ENCODE assay signal across 8 cellular contexts in the genomic region with DNA sequence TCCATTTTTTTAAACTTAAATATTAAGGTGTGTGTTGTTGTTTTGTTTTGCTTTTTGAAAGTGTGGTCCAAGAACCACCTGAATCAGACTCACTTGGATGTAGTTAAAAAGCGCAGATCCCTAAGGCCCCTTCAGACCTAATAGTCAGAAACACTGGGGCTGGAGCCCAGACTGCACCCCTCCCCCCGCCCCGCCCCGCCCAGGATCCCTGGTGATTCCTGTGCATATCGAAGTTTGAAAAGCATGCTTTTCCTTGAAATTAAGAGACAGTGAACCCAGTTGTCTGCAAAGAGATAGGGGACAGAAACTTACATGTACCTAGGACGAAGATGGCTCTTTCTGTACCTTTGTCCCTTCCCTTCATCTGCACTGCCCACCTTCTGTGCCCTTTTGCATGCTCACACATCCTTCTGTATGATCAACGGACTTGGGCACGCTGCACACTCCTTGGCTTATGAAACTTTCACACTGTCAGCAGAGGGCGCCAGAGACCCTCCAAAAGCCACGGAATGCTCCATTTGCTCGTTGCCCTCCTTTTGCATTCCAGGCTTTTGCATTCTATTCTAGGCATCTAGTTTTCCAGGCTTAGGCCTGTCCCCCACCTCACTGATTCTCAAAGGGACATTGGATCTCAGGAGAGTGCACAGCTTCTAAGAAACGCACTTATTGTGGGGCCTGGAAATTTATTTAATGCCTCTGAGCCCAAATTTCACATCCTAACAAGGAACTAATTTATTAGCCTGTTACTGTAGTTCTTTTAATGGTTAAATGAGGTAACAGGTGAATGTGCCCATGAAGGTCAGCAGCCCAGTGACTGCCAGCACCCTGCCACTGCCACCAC. TPM values are rescaled to one million over a fixed set of nuclear protein-coding genes. Genes with fewer than 3 reads are reported as not detected.
A peak's percentile ranks its signal among the peaks of the same experiment; 100 is the strongest.
DNase-seq lines count a peak whose midpoint lies in the region; ATAC-seq and TF ChIP-seq lines count a peak whose summit lies in the region.

No MANE protein-coding gene starts in this region.

- H3K4me3 Mint-ChIP-seq in activated CD4-positive, alpha-beta T cell treated with anti-CD3 and anti-CD28 coated beads for 36 hours: no peak overlapping the region

- H3K27ac ChIP-seq in ACC112 (ENCODE audit: low read depth, low read length) (no peak overlapping the region), coronary artery (no peak overlapping the region), left lung (no peak overlapping the region)

- H3K27ac Mint-ChIP-seq in activated CD4-positive, alpha-beta T cell treated with anti-CD3 and anti-CD28 coated beads for 36 hours: no peak overlapping the region

- H3K4me1 ChIP-seq in ACC112 (ENCODE audit: control insufficient read depth, insufficient read depth, low read length, unreplicated experiment) (no peaks in the 10 kb centered on the region), left lung (peaks cover 0 to 21% of the 10 kb centered on the region in 2 donors)

- intact Hi-C loops in activated CD4-positive, alpha-beta T cell treated with anti-CD3 and anti-CD28 coated beads for 36 hours (cut with DNase I, micrococcal nuclease): loop anchor here (1.0 to 2.0 kb wide), 7 partner anchors 148 to 382 kb away; a partner anchor contains a TSS
- intact Hi-C loops in left lung (cut with DNase I): no loop called here

- H3K27me3 Mint-ChIP-seq in activated CD4-positive, alpha-beta T cell treated with anti-CD3 and anti-CD28 coated beads for 36 hours: peaks cover 7% of the 10 kb centered on the region

- H3K4me3 ChIP-seq in ACC112 (ENCODE audit: low read depth, low read length): 0 out of 2 replicates have a peak overlapping the region, but pooled peaks have one; percentile 45
- H3K4me3 ChIP-seq in coronary artery: no peak overlapping the region
- no peak overlapping the region for H3K4me3 ChIP-seq in left lung

- DNase-seq in GM20000 (ENCODE audit: low spot score) (peak; percentile 63), NCI-H345 (lab: John Stamatoyannopoulos, UW) (peak; percentile 72), coronary artery (ENCODE audit: low spot score) (peak; percentile 81), left lung (peak; percentile 70 to 82)
- DNase-seq in activated CD4-positive, alpha-beta T cell treated with anti-CD3 and anti-CD28 coated beads for 36 hours: peak; percentile 87
- DNase-seq in stimulated activated CD4-positive, alpha-beta T cell treated with anti-CD3 and anti-CD28 coated beads, Interleukin-4, amount 100 ng/mL, for 24 hours: peak; percentile 81

- POLR2A ChIA-PET in activated CD4-positive, alpha-beta T cell treated with anti-CD3 and anti-CD28 coated beads for 36 hours (lab: Charles Lee): no interaction called here

- peaks cover 6% of the 10 kb centered on the region for H3K9me3 Mint-ChIP-seq in activated CD4-positive, alpha-beta T cell treated with anti-CD3 and anti-CD28 coated beads for 36 hours (ENCODE audit: low read depth)

- H3K36me3 Mint-ChIP-seq in activated CD4-positive, alpha-beta T cell treated with anti-CD3 and anti-CD28 coated beads for 36 hours (ENCODE audit: low read depth): no peaks in the 10 kb centered on the region

- peak; percentile 79 for TF ChIP-seq CTCF in GM20000 (IDR thresholded peaks at IDR 0.05; ENCODE audit: extremely low read depth, missing control alignments)
- TF ChIP-seq CTCF in coronary artery (IDR thresholded peaks at IDR 0.05): peak; percentile 53
- TF ChIP-seq CTCF in left lung (IDR thresholded peaks at IDR 0.05): peak; percentile 69 to 80

- H2AFZ ChIP-seq in ACC112 (ENCODE audit: low read length, unreplicated experiment): peak overlapping the region; percentile 75

- H3K79me2 ChIP-seq in ACC112 (ENCODE audit: control insufficient read depth, insufficient read depth, low read length, unreplicated experiment): no peaks in the 10 kb centered on the region

- CTCF ChIA-PET in activated CD4-positive, alpha-beta T cell treated with anti-CD3 and anti-CD28 coated beads for 36 hours (lab: Charles Lee): interaction anchor here (1.0 to 5.1 kb wide), 8 partner anchors 21 to 382 kb away, joined by 3 to 71 read pairs (median 6); no protein-coding TSS in a partner anchor

- no peaks in the 10 kb centered on the region for H3K9me3 ChIP-seq in left lung

- H3K4me1 Mint-ChIP-seq in activated CD4-positive, alpha-beta T cell treated with anti-CD3 and anti-CD28 coated beads for 36 hours: peaks cover 42% of the 10 kb centered on the region

- no peaks in the 10 kb centered on the region for H3K36me3 ChIP-seq in ACC112 (ENCODE audit: insufficient read depth, low read length)
- H3K36me3 ChIP-seq in left lung: no peaks in the 10 kb centered on the region

- H3K27me3 ChIP-seq in ACC112 (ENCODE audit: insufficient read depth, low read length): no peaks in the 10 kb centered on the region
- no peaks in the 10 kb centered on the region for H3K27me3 ChIP-seq in left lung

- ATAC-seq in activated CD4-positive, alpha-beta T cell treated with anti-CD3 and anti-CD28 coated beads for 36 hours: peak; percentile 17
- peak; percentile 95 for ATAC-seq in left lung
- ATAC-seq in HG03342 (IDR thresholded peaks at IDR 0.05; ENCODE audit: unreplicated experiment): no peak

RNA-seq across cellular contexts. Expression of a gene that starts 32.8 kb away (rescaled TPM):
- total RNA-seq in activated CD4-positive, alpha-beta T cell treated with anti-CD3 and anti-CD28 coated beads for 36 hours: 1 to 10 TPM; 1.3 to 1.5 TPM
- 1 to 10 TPM in 1 of 2 donors, under 1 TPM in 1; 0.86 to 1.6 TPM for total RNA-seq in left lung

Comparison
In these comparisons a context has a peak if more than half of its experiments do, and no peak if none do; other contexts are left out.
1. intact Hi-C loops: an anchor here in activated CD4-positive, alpha-beta T cell treated with anti-CD3 and anti-CD28 coated beads for 36 hours (1.0 to 2.0 kb wide); none called in left lung.